In genomic region chr15:58478579-58478978, GRCh38 we compare ENCODE assay signal across 24 cellular contexts. TPM values are rescaled to one million over a fixed set of nuclear protein-coding genes. Genes with fewer than 3 reads are reported as not detected.
"Had no signal": no experiment of that assay in that cellular context is flagged by ENCODE, and none has a peak within 500 bp of the region (broad histone marks: within the 10 kb centered on the region; RNA-seq: fewer than 3 reads in every experiment).

No MANE protein-coding gene starts in this region.

- H3K36me3 Mint-ChIP-seq: activated CD4-positive, alpha-beta memory T cell treated with anti-CD3 and anti-CD28 coated beads for 36 hours; brain had no signal

- H3K27me3 Mint-ChIP-seq: activated CD4-positive, alpha-beta memory T cell treated with anti-CD3 and anti-CD28 coated beads for 36 hours; activated CD4-positive, alpha-beta T cell treated with anti-CD3 and anti-CD28 coated beads, Interleukin-2, amount 10 ng/mL, durations not matched to agents 7 days and 5 days; activated naive CD4-positive, alpha-beta T cell treated with anti-CD3 and anti-CD28 coated beads, Interleukin-2, amount 10 ng/mL, durations not matched to agents 7 days and 5 days; T-helper 17 cell had no signal

- DNase-seq: activated CD4-positive, alpha-beta memory T cell treated with anti-CD3 and anti-CD28 coated beads for 36 hours; activated CD4-positive, alpha-beta T cell treated with anti-CD3 and anti-CD28 coated beads, Interleukin-2, amount 10 ng/mL, durations not matched to agents 7 days and 5 days; activated CD4-positive, CD25-positive, alpha-beta regulatory T cell; activated CD8-positive, alpha-beta memory T cell treated with anti-CD3 and anti-CD28 coated beads for 24 hours; activated gamma-delta T cell treated with Interleukin-2 at 50 U/mL for 16 hours; activated naive CD4-positive, alpha-beta T cell treated with anti-CD3 and anti-CD28 coated beads, Interleukin-2, amount 10 ng/mL, durations not matched to agents 7 days and 5 days; activated T-cell treated with anti-CD3 and anti-CD28 coated beads, Interleukin-2, amount 50 U/mL, for 72 hours; amygdala; KG1; NCI-H1048; NCI-H1417 treated with DMSO at 0.1 percent for 48 hours; NCI-H1694; NCI-H2029 treated with DMSO at 0.1 percent for 48 hours; NCI-H345; NCI-H510A; NCI-H526 treated with DMSO at 0.1 percent for 48 hours; NCI-H82; SIG-M5; T-helper 17 cell; T-helper 9 cell had no signal

- FAIRE-seq: astrocyte had no signal

- H3K27ac Mint-ChIP-seq: activated CD4-positive, alpha-beta memory T cell treated with anti-CD3 and anti-CD28 coated beads for 36 hours; activated CD4-positive, alpha-beta T cell treated with anti-CD3 and anti-CD28 coated beads, Interleukin-2, amount 10 ng/mL, durations not matched to agents 7 days and 5 days; activated T-cell treated with anti-CD3 and anti-CD28 coated beads, Interleukin-2, amount 50 U/mL, for 72 hours had no signal

- H3K4me3 Mint-ChIP-seq: activated CD4-positive, alpha-beta memory T cell treated with anti-CD3 and anti-CD28 coated beads for 36 hours; activated CD4-positive, alpha-beta T cell treated with anti-CD3 and anti-CD28 coated beads, Interleukin-2, amount 10 ng/mL, durations not matched to agents 7 days and 5 days; activated naive CD4-positive, alpha-beta T cell treated with anti-CD3 and anti-CD28 coated beads, Interleukin-2, amount 10 ng/mL, durations not matched to agents 7 days and 5 days; activated T-cell treated with anti-CD3 and anti-CD28 coated beads, Interleukin-2, amount 50 U/mL, for 72 hours; brain; T-helper 17 cell had no signal

- H3K9me3 Mint-ChIP-seq: activated CD4-positive, alpha-beta memory T cell treated with anti-CD3 and anti-CD28 coated beads for 36 hours; activated T-cell treated with anti-CD3 and anti-CD28 coated beads, Interleukin-2, amount 50 U/mL, for 72 hours; activated T-helper 2 cell treated with anti-CD3 and anti-CD28 coated beads, Interferon-gamma antibody, Interleukin-2, Interleukin-4, amounts not matched to agents 10 μg/mL and 5 μg/mL and 100 μg/mL, durations not matched to agents 14 hours and 24 hours and 36 hours; brain had no signal

- ATAC-seq: activated T-cell treated with anti-CD3 and anti-CD28 coated beads, Interleukin-2, amount 50 U/mL, for 72 hours; T-helper 17 cell had no signal

RNA-seq across cellular contexts. Expression of gene LIPC, which starts 46.8 kb away (rescaled TPM):
- total RNA-seq: activated CD4-positive, alpha-beta memory T cell treated with anti-CD3 and anti-CD28 coated beads for 36 hours; astrocyte; RPMI7951 had no signal
